ENCODE assay signal across 8 cellular contexts in genomic region chr3:18422972-18423371, GRCh38. TPM values are rescaled to one million over a fixed set of nuclear protein-coding genes. Genes with fewer than 3 reads are reported as not detected.
DNase-seq lines count a peak whose midpoint lies in the region; ATAC-seq and TF ChIP-seq lines count a peak whose summit lies in the region.

No MANE protein-coding gene starts in this region.

- H3K4me3 ChIP-seq in AG09309 (ENCODE audit: control insufficient read depth, low read depth, low read length) = peak overlapping the region; percentile 93
- H3K4me3 ChIP-seq in IMR-90 (ENCODE audit: insufficient read depth, low read depth, low read length) = 0 out of 2 replicates have a peak overlapping the region, but pooled peaks have one; percentile 84
- H3K4me3 ChIP-seq in colonic mucosa = peak overlapping the region; percentile 74

- no peaks in the 10 kb centered on the region for H3K9me1 ChIP-seq in IMR-90 (ENCODE audit: insufficient read depth, low read length)

- H3K56ac ChIP-seq in IMR-90 (ENCODE audit: extremely low read depth, insufficient read depth, low read length) = no peak overlapping the region

- H3K27me3 ChIP-seq in IMR-90 (ENCODE audit: control insufficient read depth, insufficient read depth, low read length) = peaks cover 7% of the 10 kb centered on the region
- no peaks in the 10 kb centered on the region for H3K27me3 ChIP-seq in colonic mucosa

- no peak overlapping the region for H3K18ac ChIP-seq in IMR-90 (ENCODE audit: low read depth, low read length)

- TF ChIP-seq POLR2A in IMR-90 (IDR thresholded peaks at IDR 0.05; ENCODE audit: low read depth, low read length) = no peak

- H3K4me3 Mint-ChIP-seq in natural killer cell = peak overlapping the region; percentile 99

- H3K4me2 ChIP-seq in IMR-90 (ENCODE audit: low read depth, low read length) = peak overlapping the region; percentile 95; the same call in 1 of the 2 replicates

- H3K27ac ChIP-seq in IMR-90 (ENCODE audit: insufficient read depth, low read length) (no peak overlapping the region), colonic mucosa (no peak overlapping the region)

- no peak for TF ChIP-seq RAD21 in IMR-90 (IDR thresholded peaks at IDR 0.05; ENCODE audit: low read length)

- no peak overlapping the region for H2BK5ac ChIP-seq in IMR-90 (ENCODE audit: low read depth, low read length, poor library complexity, severe bottlenecking)

- no peak overlapping the region for H2BK120ac ChIP-seq in IMR-90 (ENCODE audit: low read depth, low read length)

- DNase-seq in AG09309 (ENCODE audit: low read depth) (no peak), IMR-90 (no peak), colonic mucosa (no peak), natural killer cell (no peak), HUDEP-2 (lab: John Stamatoyannopoulos, UW; ENCODE audit: unreplicated experiment in 76 of 76) (no peak)
- DNase-seq in activated CD8-positive, alpha-beta memory T cell treated with anti-CD3 and anti-CD28 coated beads for 24 hours = no peak

- no peak overlapping the region for H4K5ac ChIP-seq in IMR-90 (ENCODE audit: low read depth, low read length)

- no peak overlapping the region for H2AK5ac ChIP-seq in IMR-90 (ENCODE audit: low read depth, low read length)

- no peaks in the 10 kb centered on the region for H3K9me3 Mint-ChIP-seq in natural killer cell

- H4K8ac ChIP-seq in IMR-90 (ENCODE audit: low read depth in 2 of 2, low read length in 2 of 2) = no peak overlapping the region

- CTCF ChIA-PET in IMR-90 (lab: Yijun Ruan, JAX) = interaction anchor here (0.7 kb wide), 1 partner anchor 1151 kb away, joined by 3 read pairs; no protein-coding TSS in a partner anchor

- no peak overlapping the region for H3K23ac ChIP-seq in IMR-90 (ENCODE audit: low read depth, low read length)

- no peak overlapping the region for H3K14ac ChIP-seq in IMR-90 (replicated peaks; ENCODE audit: low read depth, low read length)

- no peak overlapping the region for H2BK20ac ChIP-seq in IMR-90 (ENCODE audit: low read depth, low read length)

- no peak overlapping the region for H2AK9ac ChIP-seq in IMR-90 (replicated peaks; ENCODE audit: low read depth, low read length, poor library complexity)

- BruUV-seq in IMR-90 (replicated peaks; lab: Mats Ljungman, UMichigan) = no TSS peak

- H3K4me1 ChIP-seq in IMR-90 (ENCODE audit: control insufficient read depth, insufficient read depth, low read length) (peaks cover 2% of the 10 kb centered on the region; the same call in 1 of the 2 replicates), colonic mucosa (no peaks in the 10 kb centered on the region)

- H3K27me3 Mint-ChIP-seq in natural killer cell (ENCODE audit: low read depth in 2 of 2) = no peaks in the 10 kb centered on the region

- no peaks in the 10 kb centered on the region for H3K79me1 ChIP-seq in IMR-90 (ENCODE audit: low read depth in 1 of 2, low read length in 2 of 2)

- intact Hi-C loops in IMR-90 (cut with micrococcal nuclease) = no loop called here
- intact Hi-C loops in colonic mucosa (cut with DNase I) = no loop called here
- intact Hi-C loops in natural killer cell (cut with micrococcal nuclease) = no loop called here

- in situ Hi-C loops in IMR-90 (cut with MboI; ENCODE audit: low sequenced_read_pairs) = no loop called here

- H3K4me1 Mint-ChIP-seq in natural killer cell = peaks cover 73 to 81% of the 10 kb centered on the region in 2 donors

- no peaks in the 10 kb centered on the region for H4K20me1 ChIP-seq in IMR-90 (ENCODE audit: insufficient read depth, low read length)

- H4K91ac ChIP-seq in IMR-90 (ENCODE audit: insufficient read depth, low read depth, low read length) = no peak overlapping the region

- 40% methylated on average over 1 of the region's 5 CpGs; no CpG with 5 or more reads in 1 of the 2 experiments for WGBS in IMR-90 (ENCODE audit: extremely low coverage in 2 of 2, insufficient read length in 1 of 2), 2 experiments

- no peak overlapping the region for H2BK15ac ChIP-seq in IMR-90 (ENCODE audit: low read depth, low read length)

- no peak overlapping the region for H3K4ac ChIP-seq in IMR-90 (ENCODE audit: low read depth, low read length)

- ATAC-seq in IMR-90 (ENCODE audit: low read depth) (no peak), natural killer cell (no peak), HG03432 (IDR thresholded peaks at IDR 0.05; ENCODE audit: unreplicated experiment) (no peak), GM18858 (IDR thresholded peaks at IDR 0.05; ENCODE audit: unreplicated experiment) (no peak)

- no peak overlapping the region for H2AFZ ChIP-seq in IMR-90 (replicated peaks; ENCODE audit: low read length, poor library complexity)

- H3K27ac Mint-ChIP-seq in natural killer cell = peak overlapping the region; percentile 94 to 99

- POLR2A ChIA-PET in IMR-90 (lab: Charles Lee; ENCODE audit: unreplicated experiment) = no interaction called here

- H3K9me3 ChIP-seq in IMR-90 (ENCODE audit: control insufficient read depth, insufficient read depth, low read length) = no peaks in the 10 kb centered on the region
- H3K9me3 ChIP-seq in colonic mucosa = no peaks in the 10 kb centered on the region

- H3K9ac ChIP-seq in IMR-90 (ENCODE audit: low read depth, low read length) (no peak overlapping the region), colonic mucosa (ENCODE audit: low read depth in 2 of 2, low read length in 2 of 2) (peak overlapping the region; percentile 25 to 27)

- H3K36me3 ChIP-seq in IMR-90 (ENCODE audit: control insufficient read depth, insufficient read depth, low read length) (no peaks in the 10 kb centered on the region), colonic mucosa (no peaks in the 10 kb centered on the region)

- TF ChIP-seq CTCF in AG09309 (IDR thresholded peaks at IDR 0.05; ENCODE audit: control insufficient read depth, insufficient read depth, low read depth, low read length, missing control alignments) = no peak
- TF ChIP-seq CTCF in IMR-90 (conservative IDR thresholded peaks at IDR 0.05; ENCODE audit: low read depth, low read length) = no peak
- no peak for TF ChIP-seq CTCF in colonic mucosa (IDR thresholded peaks at IDR 0.05)
- no peak for TF ChIP-seq CTCF in natural killer cell (IDR thresholded peaks at IDR 0.05)

- dilution Hi-C loops in IMR-90 (cut with HindIII; ENCODE audit: low sequenced_read_pairs, unreplicated experiment) = no loop called here

- H3K36me3 Mint-ChIP-seq in natural killer cell = peaks cover 15% of the 10 kb centered on the region

TF ChIP-seq in IMR-90, 13 proteins besides CTCF, POLR2A, EP300 and RAD21:
- TF ChIP-seq CEBPB (IDR thresholded peaks at IDR 0.05; ENCODE audit: low read depth, low read length) (no peak), SMC3 (IDR thresholded peaks at IDR 0.05; ENCODE audit: low read depth, low read length) (no peak), MAFK (IDR thresholded peaks at IDR 0.05; ENCODE audit: low read depth, low read length) (no peak), MXI1 (IDR thresholded peaks at IDR 0.05; ENCODE audit: borderline replicate concordance, low read depth, low read length) (no peak), ELK1 (IDR thresholded peaks at IDR 0.05; ENCODE audit: borderline replicate concordance, low read depth, low read length) (no peak), BHLHE40 (IDR thresholded peaks at IDR 0.05; ENCODE audit: low read depth, low read length) (no peak), RFX5 (IDR thresholded peaks at IDR 0.05; ENCODE audit: low read depth, low read length) (no peak), USF2 (IDR thresholded peaks at IDR 0.05; ENCODE audit: low read depth, low read length) (no peak), CHD1 (IDR thresholded peaks at IDR 0.05; ENCODE audit: low read depth, low read length) (no peak), RCOR1 (IDR thresholded peaks at IDR 0.05; ENCODE audit: insufficient replicate concordance, low read length) (no peak), NFE2L2 (IDR thresholded peaks at IDR 0.05; ENCODE audit: low read depth, low read length) (no peak), MAZ (IDR thresholded peaks at IDR 0.05; ENCODE audit: borderline replicate concordance, low read depth, low read length) (no peak), FOS (IDR thresholded peaks at IDR 0.05; ENCODE audit: low read depth, low read length) (no peak)
TF ChIP-seq in IMR-90: peak in this region for 0.

RNA-seq across cellular contexts. Expression of gene SATB1, which starts 2.2 kb away (rescaled TPM):
- total RNA-seq in IMR-90 (2012; rRNA removed) (5.3 and 7.5 TPM in 2 replicates), colonic mucosa (10 to 100 TPM; 16.0 to 33.0 TPM), natural killer cell (100 to 1,000 TPM; 137 to 162 (median 151) TPM)
- polyA plus RNA-seq in IMR-90 (2012; rRNA removed) = 7.3 and 10.7 TPM in 2 replicates
- polyA plus RNA-seq in IMR-90 (2012; cell fraction: cytosol; rRNA removed) = 2.4 and 2.9 TPM in 2 replicates
- polyA plus RNA-seq in IMR-90 (2012; cell fraction: nucleus; rRNA removed; ENCODE audit: low replicate concordance) = 6.0 and 29.4 TPM in 2 replicates

Comparison
In these comparisons a context has a peak if more than half of its experiments do, and no peak if none do; other contexts are left out.
1. RNA of gene SATB1, which starts 2.2 kb away (total RNA-seq): 137 to 162 TPM in natural killer cell; 16.0 to 33.0 TPM in colonic mucosa and 5.3 to 7.5 TPM in IMR-90; every median in the first group is over 4 times any median in the second.
2. Peak in every context shown above with its lines, with median percentiles within 50 percentile points of each other: H3K4me3 ChIP-seq.